Comparison of ENCODE assay signal across 19 cellular contexts in the genomic region with DNA sequence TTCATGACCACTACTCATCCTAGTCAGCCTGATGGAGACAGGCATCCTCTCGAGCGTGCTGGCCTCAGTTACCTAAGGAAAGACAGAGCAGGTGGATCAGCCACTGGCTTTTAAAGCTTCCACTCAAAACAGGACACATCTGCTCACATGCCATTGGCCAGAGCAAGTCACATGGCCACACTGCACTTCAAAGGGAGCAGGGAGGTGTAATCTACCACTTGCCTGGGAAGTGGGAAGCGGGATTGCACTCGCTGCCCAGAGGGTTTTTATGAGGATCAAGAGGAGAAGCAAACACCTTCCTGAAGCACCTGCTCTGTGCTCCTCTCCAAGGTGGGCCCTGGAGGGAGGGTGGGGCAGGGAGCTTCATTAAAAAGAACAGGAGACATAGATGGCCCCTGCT.
DNase-seq lines count a peak whose midpoint lies in the region; ATAC-seq and TF ChIP-seq lines count a peak whose summit lies in the region.
"Had no signal": no experiment of that assay in that cellular context is flagged by ENCODE, and none has a peak within 500 bp of the region (broad histone marks: within the 10 kb centered on the region; RNA-seq: fewer than 3 reads in every experiment).

No MANE protein-coding gene starts in this region.

- H3K9ac ChIP-seq in GM23248: no peak overlapping the region
- H3K9ac ChIP-seq: BLaER1 had no signal

- no peaks in the 10 kb centered on the region for H3K4me1 ChIP-seq in GM23248 (ENCODE audit: insufficient read depth)
- H3K4me1 ChIP-seq: Peyer's patch had no signal

- H3K9me2 ChIP-seq in GM23248 (ENCODE audit: insufficient read depth): no peaks in the 10 kb centered on the region

- POLR2A ChIA-PET in WTC11 (lab: Charles Lee): no interaction called here

- CTCF ChIA-PET in WTC11 (lab: Charles Lee): interaction anchor here (0.7 to 1.0 kb wide), 3 partner anchors 10 to 43 kb away, joined by 3 to 4 read pairs (median 3); no protein-coding TSS in a partner anchor

- H3K27ac Mint-ChIP-seq in WTC11: no peak overlapping the region
- H3K27ac Mint-ChIP-seq: HFFc6 had no signal

- H3K79me2 ChIP-seq in GM23248 (ENCODE audit: insufficient read depth): no peaks in the 10 kb centered on the region

- no peak overlapping the region for H2AFZ ChIP-seq in GM23248

- H3K4me3 Mint-ChIP-seq in WTC11: no peak overlapping the region
- H3K4me3 Mint-ChIP-seq: HFFc6 had no signal

- H3K4me1 Mint-ChIP-seq in WTC11: no peaks in the 10 kb centered on the region

- in situ Hi-C loops in GM23248 (cut with MboI): no loop called here

- H3K27me3 Mint-ChIP-seq in WTC11 (ENCODE audit: low read depth): peaks cover 90% of the 10 kb centered on the region

- no peak overlapping the region for H3K27ac ChIP-seq in GM23248
- H3K27ac ChIP-seq: 22Rv1, BLaER1, Peyer's patch had no signal

- WGBS in GM23248 (ENCODE audit: low coverage in 1 of 2, low lambda C conversion rate in 2 of 2, missing lambda C conversion rate in 2 of 2), 2 experiments: 11 to 13% methylated on average over 4 of the region's 4 CpGs

- no peaks in the 10 kb centered on the region for H4K20me1 ChIP-seq in GM23248 (ENCODE audit: insufficient read depth)
- H4K20me1 ChIP-seq: BLaER1 had no signal

- no peaks in the 10 kb centered on the region for H3F3A ChIP-seq in GM23248 (ENCODE audit: insufficient read depth)

- H3K4me2 ChIP-seq in GM23248 (ENCODE audit: unreplicated experiment): no peak overlapping the region

- H3K4me3 ChIP-seq in GM23248: no peak overlapping the region
- H3K4me3 ChIP-seq: BLaER1, Peyer's patch had no signal

- no peak for ATAC-seq in WTC11

- no peak for TF ChIP-seq CTCF in WTC11 (IDR thresholded peaks at IDR 0.05)

- no peaks in the 10 kb centered on the region for H3K9me3 ChIP-seq in GM23248 (ENCODE audit: low read depth)

- no peaks in the 10 kb centered on the region for H3K27me3 ChIP-seq in GM23248 (replicated peaks; ENCODE audit: insufficient read depth)
- H3K27me3 ChIP-seq: BLaER1, Peyer's patch had no signal

- H3K36me3 Mint-ChIP-seq in WTC11: no peaks in the 10 kb centered on the region

- DNase-seq in DMS153 (lab: John Stamatoyannopoulos, UW): peak; percentile 0
- no peak for DNase-seq in DMS153 treated with DMSO at 0.1 percent for 48 hours (lab: John Stamatoyannopoulos, UW; ENCODE audit: unreplicated experiment)
- peak; percentile 62 for DNase-seq in DMS53 (lab: John Stamatoyannopoulos, UW)
- DNase-seq in NCI-H2196 treated with DMSO at 0.1 percent for 48 hours (lab: John Stamatoyannopoulos, UW; ENCODE audit: unreplicated experiment): peak; percentile 23
- DNase-seq in WTC11 (ENCODE audit: low spot score): no peak
- DNase-seq in activated CD8-positive, alpha-beta memory T cell treated with anti-CD3 and anti-CD28 coated beads for 24 hours: no peak
- no peak for DNase-seq in GM23248
- DNase-seq in amygdala (lab: John Stamatoyannopoulos, UW): no peak
- DNase-seq: DMS 273 treated with DMSO at 0.1 percent for 48 hours, GOT3, HFFc6, Kasumi-1, NCI-H1436, NCI-H69, Peyer's patch, Right ventricle myocardium superior, T-helper 2 cell had no signal

- no peaks in the 10 kb centered on the region for H3K36me3 ChIP-seq in GM23248 (ENCODE audit: low read depth)
- H3K36me3 ChIP-seq: BLaER1, Peyer's patch had no signal

- peaks cover 37% of the 10 kb centered on the region for H3K9me3 Mint-ChIP-seq in WTC11
- H3K9me3 Mint-ChIP-seq: HFFc6 had no signal

TF ChIP-seq in WTC11, 78 proteins besides CTCF, POLR2A, EP300 and RAD21 (continues in another document):
- TF ChIP-seq ELF4 (CRISPR knock-in tag; IDR thresholded peaks at IDR 0.05; ENCODE audit: low read depth): no peak
- TF ChIP-seq, protein P1, sequence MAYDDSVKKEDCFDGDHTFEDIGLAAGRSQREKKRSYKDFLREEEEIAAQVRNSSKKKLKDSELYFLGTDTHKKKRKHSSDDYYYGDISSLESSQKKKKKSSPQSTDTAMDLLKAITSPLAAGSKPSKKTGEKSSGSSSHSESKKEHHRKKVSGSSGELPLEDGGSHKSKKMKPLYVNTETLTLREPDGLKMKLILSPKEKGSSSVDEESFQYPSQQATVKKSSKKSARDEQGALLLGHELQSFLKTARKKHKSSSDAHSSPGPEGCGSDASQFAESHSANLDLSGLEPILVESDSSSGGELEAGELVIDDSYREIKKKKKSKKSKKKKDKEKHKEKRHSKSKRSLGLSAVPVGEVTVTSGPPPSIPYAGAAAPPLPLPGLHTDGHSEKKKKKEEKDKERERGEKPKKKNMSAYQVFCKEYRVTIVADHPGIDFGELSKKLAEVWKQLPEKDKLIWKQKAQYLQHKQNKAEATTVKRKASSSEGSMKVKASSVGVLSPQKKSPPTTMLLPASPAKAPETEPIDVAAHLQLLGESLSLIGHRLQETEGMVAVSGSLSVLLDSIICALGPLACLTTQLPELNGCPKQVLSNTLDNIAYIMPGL (CRISPR knock-in tag; IDR thresholded peaks at IDR 0.05): no peak
- no peak for TF ChIP-seq TEAD1 (CRISPR knock-in tag; IDR thresholded peaks at IDR 0.05)
- TF ChIP-seq, protein P2, sequence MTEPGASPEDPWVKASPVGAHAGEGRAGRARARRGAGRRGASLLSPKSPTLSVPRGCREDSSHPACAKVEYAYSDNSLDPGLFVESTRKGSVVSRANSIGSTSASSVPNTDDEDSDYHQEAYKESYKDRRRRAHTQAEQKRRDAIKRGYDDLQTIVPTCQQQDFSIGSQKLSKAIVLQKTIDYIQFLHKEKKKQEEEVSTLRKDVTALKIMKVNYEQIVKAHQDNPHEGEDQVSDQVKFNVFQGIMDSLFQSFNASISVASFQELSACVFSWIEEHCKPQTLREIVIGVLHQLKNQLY (CRISPR knock-in tag; IDR thresholded peaks at IDR 0.05): no peak
- TF ChIP-seq, protein P3, sequence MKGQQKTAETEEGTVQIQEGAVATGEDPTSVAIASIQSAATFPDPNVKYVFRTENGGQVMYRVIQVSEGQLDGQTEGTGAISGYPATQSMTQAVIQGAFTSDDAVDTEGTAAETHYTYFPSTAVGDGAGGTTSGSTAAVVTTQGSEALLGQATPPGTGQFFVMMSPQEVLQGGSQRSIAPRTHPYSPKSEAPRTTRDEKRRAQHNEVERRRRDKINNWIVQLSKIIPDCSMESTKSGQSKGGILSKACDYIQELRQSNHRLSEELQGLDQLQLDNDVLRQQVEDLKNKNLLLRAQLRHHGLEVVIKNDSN (CRISPR knock-in tag; IDR thresholded peaks at IDR 0.05): peak; percentile 62; the same call in 1 of the 2 replicates
- no peak for TF ChIP-seq PRRX2 (CRISPR knock-in tag; IDR thresholded peaks at IDR 0.05)
- TF ChIP-seq, protein P4, sequence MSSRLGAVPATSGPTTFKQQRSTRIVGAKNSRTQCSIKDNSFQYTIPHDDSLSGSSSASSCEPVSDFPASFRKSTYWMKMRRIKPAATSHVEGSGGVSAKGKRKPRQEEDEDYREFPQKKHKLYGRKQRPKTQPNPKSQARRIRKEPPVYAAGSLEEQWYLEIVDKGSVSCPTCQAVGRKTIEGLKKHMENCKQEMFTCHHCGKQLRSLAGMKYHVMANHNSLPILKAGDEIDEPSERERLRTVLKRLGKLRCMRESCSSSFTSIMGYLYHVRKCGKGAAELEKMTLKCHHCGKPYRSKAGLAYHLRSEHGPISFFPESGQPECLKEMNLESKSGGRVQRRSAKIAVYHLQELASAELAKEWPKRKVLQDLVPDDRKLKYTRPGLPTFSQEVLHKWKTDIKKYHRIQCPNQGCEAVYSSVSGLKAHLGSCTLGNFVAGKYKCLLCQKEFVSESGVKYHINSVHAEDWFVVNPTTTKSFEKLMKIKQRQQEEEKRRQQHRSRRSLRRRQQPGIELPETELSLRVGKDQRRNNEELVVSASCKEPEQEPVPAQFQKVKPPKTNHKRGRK (CRISPR knock-in tag; IDR thresholded peaks at IDR 0.05; ENCODE audit: borderline replicate concordance): no peak
- no peak for TF ChIP-seq KAT7 (CRISPR knock-in tag; IDR thresholded peaks at IDR 0.05; ENCODE audit: borderline replicate concordance)
- TF ChIP-seq TEAD4 (CRISPR knock-in tag; IDR thresholded peaks at IDR 0.05): no peak
- TF ChIP-seq, protein P5, sequence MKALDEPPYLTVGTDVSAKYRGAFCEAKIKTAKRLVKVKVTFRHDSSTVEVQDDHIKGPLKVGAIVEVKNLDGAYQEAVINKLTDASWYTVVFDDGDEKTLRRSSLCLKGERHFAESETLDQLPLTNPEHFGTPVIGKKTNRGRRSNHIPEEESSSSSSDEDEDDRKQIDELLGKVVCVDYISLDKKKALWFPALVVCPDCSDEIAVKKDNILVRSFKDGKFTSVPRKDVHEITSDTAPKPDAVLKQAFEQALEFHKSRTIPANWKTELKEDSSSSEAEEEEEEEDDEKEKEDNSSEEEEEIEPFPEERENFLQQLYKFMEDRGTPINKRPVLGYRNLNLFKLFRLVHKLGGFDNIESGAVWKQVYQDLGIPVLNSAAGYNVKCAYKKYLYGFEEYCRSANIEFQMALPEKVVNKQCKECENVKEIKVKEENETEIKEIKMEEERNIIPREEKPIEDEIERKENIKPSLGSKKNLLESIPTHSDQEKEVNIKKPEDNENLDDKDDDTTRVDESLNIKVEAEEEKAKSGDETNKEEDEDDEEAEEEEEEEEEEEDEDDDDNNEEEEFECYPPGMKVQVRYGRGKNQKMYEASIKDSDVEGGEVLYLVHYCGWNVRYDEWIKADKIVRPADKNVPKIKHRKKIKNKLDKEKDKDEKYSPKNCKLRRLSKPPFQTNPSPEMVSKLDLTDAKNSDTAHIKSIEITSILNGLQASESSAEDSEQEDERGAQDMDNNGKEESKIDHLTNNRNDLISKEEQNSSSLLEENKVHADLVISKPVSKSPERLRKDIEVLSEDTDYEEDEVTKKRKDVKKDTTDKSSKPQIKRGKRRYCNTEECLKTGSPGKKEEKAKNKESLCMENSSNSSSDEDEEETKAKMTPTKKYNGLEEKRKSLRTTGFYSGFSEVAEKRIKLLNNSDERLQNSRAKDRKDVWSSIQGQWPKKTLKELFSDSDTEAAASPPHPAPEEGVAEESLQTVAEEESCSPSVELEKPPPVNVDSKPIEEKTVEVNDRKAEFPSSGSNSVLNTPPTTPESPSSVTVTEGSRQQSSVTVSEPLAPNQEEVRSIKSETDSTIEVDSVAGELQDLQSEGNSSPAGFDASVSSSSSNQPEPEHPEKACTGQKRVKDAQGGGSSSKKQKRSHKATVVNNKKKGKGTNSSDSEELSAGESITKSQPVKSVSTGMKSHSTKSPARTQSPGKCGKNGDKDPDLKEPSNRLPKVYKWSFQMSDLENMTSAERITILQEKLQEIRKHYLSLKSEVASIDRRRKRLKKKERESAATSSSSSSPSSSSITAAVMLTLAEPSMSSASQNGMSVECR (CRISPR knock-in tag; IDR thresholded peaks at IDR 0.05; ENCODE audit: borderline replicate concordance): no peak
- TF ChIP-seq NFATC4 (CRISPR knock-in tag; IDR thresholded peaks at IDR 0.05): no peak
- TF ChIP-seq FOXP1 (CRISPR knock-in tag; IDR thresholded peaks at IDR 0.05; ENCODE audit: borderline replicate concordance): no peak

Comparison
In these comparisons a context has a peak if more than half of its experiments do, and no peak if none do; other contexts are left out.
1. DNase-seq: peak in DMS153 (single experiment), DMS53 (single experiment) and NCI-H2196 treated with DMSO at 0.1 percent for 48 hours (single experiment); none in DMS153 treated with DMSO at 0.1 percent for 48 hours (single experiment), WTC11 (single experiment), activated CD8-positive, alpha-beta memory T cell treated with anti-CD3 and anti-CD28 coated beads for 24 hours (single experiment), GM23248 (single experiment) and amygdala (0 of 56).